8 cellular contexts compared by ENCODE assay signal in the genomic region with DNA sequence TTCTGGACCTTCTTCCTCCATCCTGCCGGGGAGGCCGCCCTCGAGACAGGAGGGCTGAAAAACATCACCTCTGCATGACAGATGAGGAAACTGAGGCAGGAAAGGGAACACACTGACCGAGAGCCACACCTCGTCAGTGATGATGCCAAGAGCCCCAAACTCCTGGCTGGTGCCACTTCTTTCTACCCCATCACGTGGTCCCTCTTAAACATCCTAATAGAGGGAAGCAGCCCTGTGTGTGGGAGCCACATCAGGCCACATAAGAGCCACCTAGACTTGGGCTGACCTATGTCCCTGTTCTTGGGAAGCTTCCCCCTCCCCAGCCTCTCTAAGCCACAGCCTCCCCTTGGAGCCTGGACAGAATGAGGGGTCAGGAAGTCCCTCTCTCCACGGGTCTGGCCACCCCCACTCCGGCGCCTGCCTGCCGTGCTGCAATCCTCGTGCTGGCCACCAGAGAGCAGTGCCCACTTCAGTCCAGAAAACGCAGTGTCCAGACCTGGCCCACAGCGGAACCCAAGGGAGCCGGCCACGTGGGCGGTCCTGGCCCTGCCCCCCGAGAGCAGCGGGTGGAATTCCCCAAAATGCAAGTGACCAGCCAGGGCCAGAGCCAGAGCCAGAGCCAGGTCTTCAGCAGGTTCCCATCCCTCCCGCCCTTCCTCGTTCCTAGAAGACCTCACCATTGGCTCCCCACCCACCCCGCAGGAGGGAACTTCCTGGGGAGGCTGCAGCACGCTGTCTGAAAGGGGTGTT. TPM values are rescaled to one million over a fixed set of nuclear protein-coding genes. Genes with fewer than 3 reads are reported as not detected.
DNase-seq lines count a peak whose midpoint lies in the region; ATAC-seq and TF ChIP-seq lines count a peak whose summit lies in the region.

No MANE protein-coding gene starts in this region.

- peak; percentile 5 for DNase-seq in NCI-H1105 treated with DMSO at 0.1 percent for 48 hours (lab: John Stamatoyannopoulos, UW)
- no peak for DNase-seq in NCI-H1105 (lab: John Stamatoyannopoulos, UW)
- DNase-seq in OCI-LY7 (ENCODE audit: low spot score), result peak; percentile 58
- DNase-seq in activated T-helper 1 cell treated with Interleukin-2 at 50 U/mL for 16 hours (ENCODE audit: low read depth), result peak; percentile 5
- DNase-seq in fibroblast of the aortic adventitia (ENCODE audit: low read depth), result peak; percentile 77
- peak; percentile 85 for DNase-seq in neural progenitor cell (ENCODE audit: low spot score)
- DNase-seq in superior temporal gyrus (ENCODE audit: extremely low spot score), result peak; percentile 75

- peak; percentile 83 for TF ChIP-seq CTCF in OCI-LY7 (conservative IDR thresholded peaks at IDR 0.05; ENCODE audit: low read length)
- TF ChIP-seq CTCF in fibroblast of the aortic adventitia (IDR thresholded peaks at IDR 0.05; ENCODE audit: insufficient read depth, low read length), result peak; percentile 94
- TF ChIP-seq CTCF in neural progenitor cell (IDR thresholded peaks at IDR 0.05), result peak; percentile 90

- POLR2A ChIA-PET in OCI-LY7 (lab: Charles Lee), result interaction anchor here (1.0 kb wide), 1 partner anchor 19 kb away, joined by 3 read pairs; no protein-coding TSS in a partner anchor

- no peak overlapping the region for H3K9ac ChIP-seq in neural progenitor cell

- H3K4me1 Mint-ChIP-seq in neural progenitor cell, result peaks cover 13% of the 10 kb centered on the region

- no peaks in the 10 kb centered on the region for H3K9me2 ChIP-seq in OCI-LY7 (ENCODE audit: insufficient read depth, low read length)

- H4K20me1 ChIP-seq in OCI-LY7 (ENCODE audit: insufficient read depth, low read length) (no peaks in the 10 kb centered on the region), neural progenitor cell (ENCODE audit: low read depth) (peaks cover 5% of the 10 kb centered on the region)

- H3K4me3 ChIP-seq in OCI-LY7 (ENCODE audit: low read depth, low read length, poor library complexity, severe bottlenecking) (no peak overlapping the region), fibroblast of the aortic adventitia (ENCODE audit: low read depth, low read length) (no peak overlapping the region), neural progenitor cell (no peak overlapping the region)

- H3K4me1 ChIP-seq in OCI-LY7 (ENCODE audit: insufficient read depth, low read length, poor library complexity, severe bottlenecking) (peaks cover 12% of the 10 kb centered on the region), neural progenitor cell (peaks cover 5% of the 10 kb centered on the region)

- H3K36me3 Mint-ChIP-seq in neural progenitor cell, result peaks cover 14% of the 10 kb centered on the region

- ATAC-seq in HG02642 (IDR thresholded peaks at IDR 0.05; ENCODE audit: poor library complexity, unreplicated experiment), result peak; percentile 67

- H3K4me3 Mint-ChIP-seq in neural progenitor cell, result no peak overlapping the region

- H3F3A ChIP-seq in neural progenitor cell (ENCODE audit: low read depth), result no peaks in the 10 kb centered on the region

- H3K27me3 Mint-ChIP-seq in neural progenitor cell (ENCODE audit: insufficient read depth, low read depth), result peaks cover 3% of the 10 kb centered on the region

- H3K27ac Mint-ChIP-seq in neural progenitor cell, result no peak overlapping the region

- no TSS peak for BruUV-seq in OCI-LY7 (replicated peaks; lab: Mats Ljungman, UMichigan)

- peaks cover 5% of the 10 kb centered on the region; the same call in 1 of the 2 replicates for H3K36me3 ChIP-seq in OCI-LY7 (ENCODE audit: insufficient read depth, low read length)
- no peaks in the 10 kb centered on the region for H3K36me3 ChIP-seq in neural progenitor cell

- no peak overlapping the region for H2AFZ ChIP-seq in OCI-LY7 (ENCODE audit: low read length)
- no peak overlapping the region for H2AFZ ChIP-seq in neural progenitor cell (replicated peaks)

- H3K9me3 ChIP-seq in OCI-LY7 (ENCODE audit: low read length), result no peaks in the 10 kb centered on the region
- H3K9me3 ChIP-seq in neural progenitor cell (ENCODE audit: low read depth), result no peaks in the 10 kb centered on the region

- CTCF ChIA-PET in OCI-LY7 (lab: Charles Lee; ENCODE audit: unreplicated experiment), result no interaction called here

- no peaks in the 10 kb centered on the region for H3K27me3 ChIP-seq in neural progenitor cell

- H3K79me2 ChIP-seq in OCI-LY7 (ENCODE audit: insufficient read depth, low read depth, low read length) (no peaks in the 10 kb centered on the region), neural progenitor cell (ENCODE audit: low read depth) (no peaks in the 10 kb centered on the region)

- H3K9me3 Mint-ChIP-seq in neural progenitor cell, result no peaks in the 10 kb centered on the region

- H3K4me2 ChIP-seq in OCI-LY7 (ENCODE audit: low read length) (no peak overlapping the region), neural progenitor cell (no peak overlapping the region)

- intact Hi-C loops in OCI-LY7 (cut with micrococcal nuclease; ENCODE audit: unreplicated experiment), result loop anchor here (1.0 kb wide), 1 partner anchor 201 kb away; no protein-coding TSS in a partner anchor

- H3K27ac ChIP-seq in OCI-LY7 (ENCODE audit: low read depth, low read length, poor library complexity, severe bottlenecking) (no peak overlapping the region), neural progenitor cell (no peak overlapping the region)

RNA-seq across cellular contexts. Expression of gene SARDH, which starts 54.7 kb away (rescaled TPM):
- 52.3 and 60.8 TPM in 2 replicates for total RNA-seq in OCI-LY7 (2014; rRNA removed; shearing (Covaris generic))
- 39.4 and 42.8 TPM in 2 replicates for total RNA-seq in OCI-LY7 (2022)
- 0.18 and 2.9 TPM in 2 replicates for total RNA-seq in fibroblast of the aortic adventitia (ENCODE audit: low replicate concordance)
- total RNA-seq in neural progenitor cell (ENCODE audit: low replicate concordance), result 3.9 and 9.2 TPM in 2 replicates
